In the genomic region with DNA sequence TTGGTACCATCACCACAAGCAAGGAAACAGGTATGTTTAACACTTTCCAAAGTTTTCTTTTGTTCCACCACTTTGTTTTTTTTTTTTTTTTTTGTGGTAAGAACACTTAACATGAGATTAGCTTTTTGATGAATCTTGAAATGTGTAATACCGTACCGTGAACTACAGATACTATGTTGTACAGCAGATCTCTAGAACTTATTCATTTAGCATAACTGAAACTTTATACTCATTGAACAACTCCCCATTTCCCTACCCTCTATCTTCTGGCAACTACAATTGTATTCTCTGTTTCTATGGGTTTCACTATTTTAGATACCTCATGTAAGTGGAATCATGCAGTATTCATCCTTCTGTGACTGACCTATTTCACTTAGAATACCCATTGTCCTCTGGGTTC, we compare ENCODE assay signal across 19 cellular contexts.
DNase-seq lines count a peak whose midpoint lies in the region; ATAC-seq and TF ChIP-seq lines count a peak whose summit lies in the region.
"Had no signal": no experiment of that assay in that cellular context is flagged by ENCODE, and none has a peak within 500 bp of the region (broad histone marks: within the 10 kb centered on the region; RNA-seq: fewer than 3 reads in every experiment).

No MANE protein-coding gene starts in this region.

- POLR2A ChIA-PET in Panc1 (lab: Charles Lee) = no interaction called here

- H3K4me3 ChIP-seq in Panc1 (ENCODE audit: low read depth in 2 of 2, low read length in 2 of 2) = no peak overlapping the region
- H3K4me3 ChIP-seq: BLaER1 treated with 17β-estradiol and CSF1 and Interleukin-3, amounts not matched to agents 10 nM and 100 nM; right lobe of liver; tibial nerve had no signal

- H3K27ac Mint-ChIP-seq in immature natural killer cell = peak overlapping the region; percentile 40 to 79 (median 66)
- H3K27ac Mint-ChIP-seq: H9 had no signal

- peak overlapping the region; percentile 91; the same call in 1 of the 2 replicates for H3K27ac ChIP-seq in Panc1 (ENCODE audit: low read length)
- H3K27ac ChIP-seq: BLaER1 treated with 17β-estradiol and CSF1 and Interleukin-3, amounts not matched to agents 10 nM and 100 nM; right lobe of liver; tibial nerve had no signal

- CTCF ChIA-PET in Panc1 (lab: Charles Lee) = no interaction called here

- no TSS peak for BruUV-seq in Panc1 (replicated peaks; lab: Mats Ljungman, UMichigan)

- intact Hi-C loops in Panc1 (cut with micrococcal nuclease; ENCODE audit: unreplicated experiment) = no loop called here

- peak overlapping the region in 1 of 5 donors; percentile 19 for H3K4me3 Mint-ChIP-seq in immature natural killer cell
- H3K4me3 Mint-ChIP-seq: H9 had no signal

- peaks cover 72 to 87% of the 10 kb centered on the region in 2 donors for H3K4me1 Mint-ChIP-seq in immature natural killer cell

- H3K4me1 ChIP-seq in Panc1 (ENCODE audit: control insufficient read depth, insufficient read depth, low read length) = peaks cover 22% of the 10 kb centered on the region

- DNase-seq in Panc1 (ENCODE audit: low read depth, low spot score) (no peak), immature natural killer cell (no peak), NCI-H526 treated with DMSO at 0.1 percent for 48 hours (lab: John Stamatoyannopoulos, UW) (no peak), islet precursor cell (no peak), NCI-H128 (lab: John Stamatoyannopoulos, UW; ENCODE audit: unreplicated experiment) (no peak)
- DNase-seq in stimulated activated CD4-positive, alpha-beta T cell treated with anti-CD3 and anti-CD28 coated beads, Interleukin-12 subunit alpha, Interleukin-12 subunit beta, amount 100 ng/mL, for 4 hours = no peak
- DNase-seq: dermis blood vessel endothelial cell; DMS53; H9; head of caudate nucleus; KBM-7; NCI-H1092; NK-92 treated with Interleukin-12 subunit alpha and Interleukin-12 subunit beta, amount 100 ng/mL, for 24 hours; right lobe of liver; stimulated activated CD4-positive, alpha-beta T cell treated with anti-CD3 and anti-CD28 coated beads, Interleukin-2, amount 100 ng/mL, for 24 hours had no signal

- peak; percentile 75 for ATAC-seq in GM18499 (IDR thresholded peaks at IDR 0.05; ENCODE audit: insufficient read depth, unreplicated experiment)
- peak; percentile 66 for ATAC-seq in GM19395 (IDR thresholded peaks at IDR 0.05; ENCODE audit: unreplicated experiment)
- ATAC-seq in Panc1 = no peak
- ATAC-seq: right lobe of liver had no signal

- no peaks in the 10 kb centered on the region for H3K9me3 Mint-ChIP-seq in immature natural killer cell
- H3K9me3 Mint-ChIP-seq: H9 had no signal

- no peaks in the 10 kb centered on the region for H3K27me3 ChIP-seq in Panc1 (ENCODE audit: control insufficient read depth, insufficient read depth, low read length)
- H3K27me3 ChIP-seq: BLaER1 treated with 17β-estradiol and CSF1 and Interleukin-3, amounts not matched to agents 10 nM and 100 nM; right lobe of liver; tibial nerve had no signal

- H3K36me3 ChIP-seq in Panc1 (ENCODE audit: control insufficient read depth, insufficient read depth, low read length) = no peaks in the 10 kb centered on the region
- H3K36me3 ChIP-seq: BLaER1 treated with 17β-estradiol and CSF1 and Interleukin-3, amounts not matched to agents 10 nM and 100 nM; right lobe of liver; tibial nerve had no signal

- in situ Hi-C loops in Panc1 (cut with HindIII; ENCODE audit: low pct_unique_long_range_greater_than_20kb, low sequenced_read_pairs) = no loop called here

- no peaks in the 10 kb centered on the region for H3K9me3 ChIP-seq in Panc1 (ENCODE audit: control insufficient read depth, insufficient read depth, low read depth, low read length)
- H3K9me3 ChIP-seq: right lobe of liver, tibial nerve had no signal

- H3K36me3 Mint-ChIP-seq in immature natural killer cell = peaks cover 0 to 3% (median 0%) of the 10 kb centered on the region in 3 donors

- no peak for TF ChIP-seq CTCF in Panc1 (IDR thresholded peaks at IDR 0.05)

- peaks cover 6 to 10% (median 7%) of the 10 kb centered on the region in 3 donors for H3K27me3 Mint-ChIP-seq in immature natural killer cell (ENCODE audit: low read depth in 3 of 3)
